ENCODE assay signal across 1 cellular context in the genomic region with DNA sequence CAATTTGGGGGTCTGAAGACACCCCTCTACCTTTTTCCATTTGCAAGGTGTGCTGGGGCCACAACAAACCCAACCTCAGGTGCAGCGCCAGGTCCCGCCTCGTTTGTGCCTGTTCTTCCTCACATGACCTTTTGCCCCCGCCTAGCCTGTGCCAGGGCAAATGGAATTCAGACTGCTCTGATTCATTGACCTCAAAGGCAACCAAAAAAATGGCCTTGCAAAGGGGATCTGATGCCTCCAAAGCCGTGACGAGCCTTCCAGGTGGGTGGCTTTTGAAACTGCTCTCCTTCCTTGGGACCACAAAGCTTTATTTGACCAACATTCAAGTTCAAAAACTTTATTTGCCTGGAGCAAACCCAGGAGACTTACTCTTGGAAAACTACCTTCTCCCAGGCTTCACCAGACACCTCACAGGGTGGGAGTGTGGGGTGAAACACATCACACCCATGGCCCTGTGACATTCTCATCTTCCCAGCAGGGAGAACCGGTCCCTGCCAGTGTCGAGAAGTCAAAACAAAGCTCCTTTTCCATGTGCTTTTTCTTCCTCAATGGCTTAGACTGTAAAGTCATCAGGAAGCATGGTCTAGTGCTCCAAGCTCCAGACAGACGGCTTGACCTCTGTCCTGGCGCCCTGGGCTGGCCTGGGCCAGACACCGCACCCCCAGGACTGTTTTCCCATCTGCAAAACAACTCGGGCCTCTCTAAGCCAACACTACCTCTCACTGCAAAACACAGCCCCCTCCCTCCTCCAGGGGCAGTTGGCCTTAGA.
TF ChIP-seq lines count a peak whose summit lies in the region.

No MANE protein-coding gene starts in this region.

TF ChIP-seq in HepG2, 621 proteins besides CTCF, POLR2A, EP300 and RAD21:
- TF ChIP-seq ZBTB25 (CRISPR knock-in tag; IDR thresholded peaks at IDR 0.05) = no peak
- no peak for TF ChIP-seq XBP1 (CRISPR knock-in tag; IDR thresholded peaks at IDR 0.05)
- TF ChIP-seq, protein P1, sequence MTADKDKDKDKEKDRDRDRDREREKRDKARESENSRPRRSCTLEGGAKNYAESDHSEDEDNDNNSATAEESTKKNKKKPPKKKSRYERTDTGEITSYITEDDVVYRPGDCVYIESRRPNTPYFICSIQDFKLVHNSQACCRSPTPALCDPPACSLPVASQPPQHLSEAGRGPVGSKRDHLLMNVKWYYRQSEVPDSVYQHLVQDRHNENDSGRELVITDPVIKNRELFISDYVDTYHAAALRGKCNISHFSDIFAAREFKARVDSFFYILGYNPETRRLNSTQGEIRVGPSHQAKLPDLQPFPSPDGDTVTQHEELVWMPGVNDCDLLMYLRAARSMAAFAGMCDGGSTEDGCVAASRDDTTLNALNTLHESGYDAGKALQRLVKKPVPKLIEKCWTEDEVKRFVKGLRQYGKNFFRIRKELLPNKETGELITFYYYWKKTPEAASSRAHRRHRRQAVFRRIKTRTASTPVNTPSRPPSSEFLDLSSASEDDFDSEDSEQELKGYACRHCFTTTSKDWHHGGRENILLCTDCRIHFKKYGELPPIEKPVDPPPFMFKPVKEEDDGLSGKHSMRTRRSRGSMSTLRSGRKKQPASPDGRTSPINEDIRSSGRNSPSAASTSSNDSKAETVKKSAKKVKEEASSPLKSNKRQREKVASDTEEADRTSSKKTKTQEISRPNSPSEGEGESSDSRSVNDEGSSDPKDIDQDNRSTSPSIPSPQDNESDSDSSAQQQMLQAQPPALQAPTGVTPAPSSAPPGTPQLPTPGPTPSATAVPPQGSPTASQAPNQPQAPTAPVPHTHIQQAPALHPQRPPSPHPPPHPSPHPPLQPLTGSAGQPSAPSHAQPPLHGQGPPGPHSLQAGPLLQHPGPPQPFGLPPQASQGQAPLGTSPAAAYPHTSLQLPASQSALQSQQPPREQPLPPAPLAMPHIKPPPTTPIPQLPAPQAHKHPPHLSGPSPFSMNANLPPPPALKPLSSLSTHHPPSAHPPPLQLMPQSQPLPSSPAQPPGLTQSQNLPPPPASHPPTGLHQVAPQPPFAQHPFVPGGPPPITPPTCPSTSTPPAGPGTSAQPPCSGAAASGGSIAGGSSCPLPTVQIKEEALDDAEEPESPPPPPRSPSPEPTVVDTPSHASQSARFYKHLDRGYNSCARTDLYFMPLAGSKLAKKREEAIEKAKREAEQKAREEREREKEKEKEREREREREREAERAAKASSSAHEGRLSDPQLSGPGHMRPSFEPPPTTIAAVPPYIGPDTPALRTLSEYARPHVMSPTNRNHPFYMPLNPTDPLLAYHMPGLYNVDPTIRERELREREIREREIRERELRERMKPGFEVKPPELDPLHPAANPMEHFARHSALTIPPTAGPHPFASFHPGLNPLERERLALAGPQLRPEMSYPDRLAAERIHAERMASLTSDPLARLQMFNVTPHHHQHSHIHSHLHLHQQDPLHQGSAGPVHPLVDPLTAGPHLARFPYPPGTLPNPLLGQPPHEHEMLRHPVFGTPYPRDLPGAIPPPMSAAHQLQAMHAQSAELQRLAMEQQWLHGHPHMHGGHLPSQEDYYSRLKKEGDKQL (CRISPR knock-in tag; IDR thresholded peaks at IDR 0.05; ENCODE audit: low read depth) = no peak
- no peak for TF ChIP-seq ZNF766 (CRISPR knock-in tag; IDR thresholded peaks at IDR 0.05; ENCODE audit: borderline replicate concordance)
- no peak for TF ChIP-seq FOXM1 (CRISPR knock-in tag; IDR thresholded peaks at IDR 0.05)
- TF ChIP-seq, protein P2, sequence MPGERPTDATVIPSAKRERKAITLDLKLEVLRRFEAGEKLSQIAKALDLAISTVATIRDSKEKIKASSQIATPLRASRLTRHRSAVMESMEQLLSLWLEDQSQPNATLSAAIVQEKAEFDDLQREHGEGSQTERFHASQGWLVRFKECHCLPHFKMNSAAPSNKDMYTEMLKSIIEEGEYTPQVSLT (CRISPR knock-in tag; IDR thresholded peaks at IDR 0.05; ENCODE audit: borderline replicate concordance, low read depth) = no peak
- TF ChIP-seq PAF1 (CRISPR knock-in tag; IDR thresholded peaks at IDR 0.05) = no peak
- TF ChIP-seq ZNF317 (CRISPR knock-in tag; IDR thresholded peaks at IDR 0.05) = peak; percentile 59; the same call in 1 of the 2 replicates
- no peak for TF ChIP-seq NR2F6 (IDR thresholded peaks at IDR 0.05)
- peak; percentile 34; the same call in 1 of the 2 replicates for TF ChIP-seq NR2F6 (CRISPR knock-in tag; IDR thresholded peaks at IDR 0.05)
- no peak for TF ChIP-seq FOXA3 (CRISPR knock-in tag; IDR thresholded peaks at IDR 0.05)
- no peak for TF ChIP-seq MTA3 (CRISPR knock-in tag; IDR thresholded peaks at IDR 0.05)
- TF ChIP-seq ZBTB40 (IDR thresholded peaks at IDR 0.05) = no peak
- TF ChIP-seq ZBTB40 (CRISPR knock-in tag; IDR thresholded peaks at IDR 0.05) = peak; percentile 82; the same call in 1 of the 2 replicates
- TF ChIP-seq FOXO4 (CRISPR knock-in tag; conservative IDR thresholded peaks at IDR 0.05) = no peak
- TF ChIP-seq NR2F1 (CRISPR knock-in tag; IDR thresholded peaks at IDR 0.05) = 0 out of 4 replicates have a peak, but pooled peaks of 1 of the 2 experiments have one; percentile 42
TF ChIP-seq in HepG2: peak in this region for 4.
